25 cellular contexts compared by ENCODE assay signal in the genomic region with DNA sequence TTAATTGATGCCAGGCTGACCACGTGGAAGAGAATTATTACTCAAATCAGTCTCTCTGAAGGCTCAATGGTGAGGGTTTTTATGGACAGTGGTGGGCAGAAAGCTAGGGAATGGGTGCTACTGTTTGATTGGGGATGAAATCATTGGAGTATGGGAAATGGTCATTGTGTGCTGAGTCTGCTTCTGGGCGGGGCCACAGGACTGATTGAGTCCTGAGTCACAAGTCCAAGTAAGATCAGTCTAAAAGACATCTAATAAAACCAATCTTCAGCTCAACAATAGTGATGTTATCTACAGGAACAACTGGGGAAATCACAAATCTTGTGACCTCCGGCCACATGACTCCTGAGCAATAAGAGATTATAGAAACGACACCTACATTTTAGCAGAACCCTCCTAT.
"Had no signal": no experiment of that assay in that cellular context is flagged by ENCODE, and none has a peak within 500 bp of the region (broad histone marks: within the 10 kb centered on the region; RNA-seq: fewer than 3 reads in every experiment).

No MANE protein-coding gene starts in this region.

- H3K27me3 ChIP-seq: gastrocnemius medialis, ovary, right lobe of liver, stomach, thyroid gland had no signal

- H3K4me1 ChIP-seq: gastrocnemius medialis, lower lobe of right lung, right lobe of liver, stomach, thyroid gland had no signal

- DNase-seq: cerebellar nuclear complex; cortex of kidney; effector memory CD8-positive, alpha-beta T cell; gastrocnemius medialis; head of caudate nucleus; hypothalamus; immature natural killer cell; islet precursor cell; kidney glomerular epithelial cell; left ventricle myocardium superior; lower lobe of right lung; natural killer cell; occipital lobe; ovary; right lobe of liver; stimulated activated CD4-positive, alpha-beta T cell treated with anti-CD3 and anti-CD28 coated beads, Interleukin-12 subunit alpha, Interleukin-12 subunit beta, amount 100 ng/mL, for 4 hours; stimulated activated CD4-positive, alpha-beta T cell treated with anti-CD3 and anti-CD28 coated beads, Interleukin-1b, Interleukin-23, amount 100 ng/mL, for 48 hours; stimulated activated CD4-positive, alpha-beta T cell treated with anti-CD3 and anti-CD28 coated beads, Interleukin-4, amount 100 ng/mL, for 24 hours; stimulated activated naive CD4-positive, alpha-beta T cell treated with Interleukin-2 at 50 U/mL for 16 hours; stomach; thyroid gland; trophoblast cell had no signal

- ATAC-seq: effector memory CD8-positive, alpha-beta T cell; gastrocnemius medialis; left ventricle myocardium superior; lower lobe of right lung; natural killer cell; right lobe of liver; stimulated activated effector memory CD8-positive, alpha-beta T cell treated with anti-CD3 and anti-CD28 coated beads, Interleukin-12 subunit alpha, Interleukin-12 subunit beta, amount 100 ng/mL, for 72 hours had no signal

- H3K9me3 ChIP-seq: gastrocnemius medialis, lower lobe of right lung, ovary, right lobe of liver, stomach, thyroid gland had no signal

- H3K27ac ChIP-seq: gastrocnemius medialis, lower lobe of right lung, ovary, right lobe of liver, stomach, thyroid gland had no signal

- H3K36me3 ChIP-seq: gastrocnemius medialis, lower lobe of right lung, ovary, right lobe of liver, stomach, thyroid gland had no signal

- FAIRE-seq: endometrium had no signal

- H3K4me3 ChIP-seq: gastrocnemius medialis, lower lobe of right lung, ovary, right lobe of liver, smooth muscle cell, stomach, thyroid gland had no signal
